1 cellular context compared by ENCODE assay signal in the genomic region with DNA sequence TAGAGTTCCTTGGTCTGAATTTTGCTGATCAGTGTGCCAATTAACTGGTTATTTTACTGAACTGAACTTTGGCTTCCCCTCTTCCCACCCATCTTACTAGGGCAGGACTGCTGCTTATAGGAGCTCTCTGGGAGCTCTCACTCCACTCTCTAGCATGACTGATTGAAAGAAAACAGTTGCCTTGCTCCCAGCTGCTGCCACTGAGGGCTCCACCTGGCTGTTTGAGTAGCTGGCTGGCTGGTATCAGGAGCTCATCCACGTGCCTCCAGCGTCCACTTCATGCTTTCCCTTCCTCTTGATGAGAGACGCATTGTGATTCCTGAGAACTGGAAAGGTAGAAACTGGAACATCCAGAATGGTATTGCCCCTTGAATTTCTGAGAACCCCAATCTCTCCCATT.
TF ChIP-seq lines count a peak whose summit lies in the region.

No MANE protein-coding gene starts in this region.

TF ChIP-seq in H1, 55 proteins besides CTCF, POLR2A, EP300 and RAD21:
- TF ChIP-seq, protein P1, sequence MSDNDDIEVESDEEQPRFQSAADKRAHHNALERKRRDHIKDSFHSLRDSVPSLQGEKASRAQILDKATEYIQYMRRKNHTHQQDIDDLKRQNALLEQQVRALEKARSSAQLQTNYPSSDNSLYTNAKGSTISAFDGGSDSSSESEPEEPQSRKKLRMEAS (IDR thresholded peaks at IDR 0.05) = peak; percentile 62
- no peak for TF ChIP-seq TCF12 (IDR thresholded peaks at IDR 0.05; ENCODE audit: low read depth, low read length)
- no peak for TF ChIP-seq ASH2L (IDR thresholded peaks at IDR 0.05; ENCODE audit: low read length)
